Comparison of ENCODE assay signal across 8 cellular contexts in genomic region chr10:3935141-3935540, GRCh38.
DNase-seq lines count a peak whose midpoint lies in the region; ATAC-seq and TF ChIP-seq lines count a peak whose summit lies in the region.

No MANE protein-coding gene starts in this region.

- peak overlapping the region; percentile 30 for H3K27ac ChIP-seq in RWPE2 (ENCODE audit: poor library complexity, severe bottlenecking)

- ATAC-seq in GM21723 (IDR thresholded peaks at IDR 0.05; ENCODE audit: unreplicated experiment): peak; percentile 98
- peak; percentile 73 for ATAC-seq in RWPE2 (ENCODE audit: low read depth)
- ATAC-seq in memory B cell (ENCODE audit: low read depth): peak; percentile 93

- H3K9me3 Mint-ChIP-seq in memory B cell: no peaks in the 10 kb centered on the region

- peaks cover 13% of the 10 kb centered on the region for H3K4me1 ChIP-seq in RWPE2 (ENCODE audit: insufficient read depth, poor library complexity, severe bottlenecking)

- in situ Hi-C loops in astrocyte of the spinal cord (cut with HindIII; ENCODE audit: low sequenced_read_pairs): no loop called here

- H3K4me3 ChIP-seq in RWPE2 (ENCODE audit: severe bottlenecking): no peak overlapping the region
- H3K4me3 ChIP-seq in astrocyte of the spinal cord (ENCODE audit: low read depth, low read length): peak overlapping the region; percentile 19

- TF ChIP-seq CTCF in RWPE2 (IDR thresholded peaks at IDR 0.05; ENCODE audit: poor library complexity, severe bottlenecking) (no peak), astrocyte of the spinal cord (IDR thresholded peaks at IDR 0.05; ENCODE audit: low read depth, low read length) (peak; percentile 14)

- no peaks in the 10 kb centered on the region for H3K36me3 ChIP-seq in RWPE2 (ENCODE audit: low read depth)

- DNase-seq in EH (ENCODE audit: low read depth): peak; percentile 86
- no peak for DNase-seq in RWPE2 (ENCODE audit: low spot score)
- peak; percentile 93 for DNase-seq in astrocyte of the spinal cord (ENCODE audit: low read depth, low spot score)
- peak; percentile 35 to 47 for DNase-seq in memory B cell (ENCODE audit: low spot score in 2 of 2)
- DNase-seq in stimulated activated naive CD4-positive, alpha-beta T cell treated with Interleukin-2 at 50 U/mL for 16 hours (lab: John Stamatoyannopoulos, UW): peak; percentile 88
- no peak for DNase-seq in HuH-7 (ENCODE audit: low spot score)
- no peak for DNase-seq in NCI-H187 treated with DMSO at 0.1 percent for 48 hours (lab: John Stamatoyannopoulos, UW)

- no peaks in the 10 kb centered on the region for H3K36me3 Mint-ChIP-seq in memory B cell

- peak overlapping the region; percentile 94 for H3K27ac Mint-ChIP-seq in memory B cell

- H3K9me3 ChIP-seq in RWPE2 (ENCODE audit: severe bottlenecking): no peaks in the 10 kb centered on the region

- no peaks in the 10 kb centered on the region for H3K27me3 Mint-ChIP-seq in memory B cell

- H3K4me1 Mint-ChIP-seq in memory B cell: peaks cover 8% of the 10 kb centered on the region

- H3K27me3 ChIP-seq in RWPE2 (ENCODE audit: insufficient read depth, poor library complexity, severe bottlenecking): no peaks in the 10 kb centered on the region

- peak overlapping the region; percentile 79 for H3K4me3 Mint-ChIP-seq in memory B cell

Comparison
In these comparisons a context has a peak if more than half of its experiments do, and no peak if none do; other contexts are left out.
1. DNase-seq: peak in EH (single experiment), astrocyte of the spinal cord (single experiment), memory B cell (2 of 2) and stimulated activated naive CD4-positive, alpha-beta T cell treated with Interleukin-2 at 50 U/mL for 16 hours (single experiment); none in RWPE2 (single experiment), HuH-7 (single experiment) and NCI-H187 treated with DMSO at 0.1 percent for 48 hours (single experiment).
2. Peak in every context shown above with its lines, with median percentiles within 50 percentile points of each other: ATAC-seq.